25 cellular contexts compared by ENCODE assay signal in genomic region chr6:112770341-112770740, GRCh38.
DNase-seq lines count a peak whose midpoint lies in the region; FAIRE-seq and TF ChIP-seq lines count a peak whose summit lies in the region.
"Had no signal": no experiment of that assay in that cellular context is flagged by ENCODE, and none has a peak within 500 bp of the region (broad histone marks: within the 10 kb centered on the region; RNA-seq: fewer than 3 reads in every experiment).

No MANE protein-coding gene starts in this region.

- no peaks in the 10 kb centered on the region for H3K27me3 ChIP-seq in kidney epithelial cell (ENCODE audit: control insufficient read depth, insufficient read depth, low read length)
- no peaks in the 10 kb centered on the region for H3K27me3 ChIP-seq in osteoblast (ENCODE audit: insufficient read depth, low read length)
- H3K27me3 ChIP-seq: BLaER1 treated with 17β-estradiol and CSF1 and Interleukin-3, amounts not matched to agents 10 nM and 100 nM had no signal

- no peak for TF ChIP-seq POLR2A in GM12891 (IDR thresholded peaks at IDR 0.05; ENCODE audit: low read depth, low read length)

- H4K20me1 ChIP-seq in osteoblast (ENCODE audit: insufficient read depth, low read length) = no peaks in the 10 kb centered on the region
- H4K20me1 ChIP-seq: BLaER1 treated with 17β-estradiol and CSF1 and Interleukin-3, amounts not matched to agents 10 nM and 100 nM had no signal

- no peak for FAIRE-seq in GM12891 (lab: Jason Lieb, UNC)
- FAIRE-seq: A549, GM12892 had no signal

- peaks cover 8% of the 10 kb centered on the region for H3K4me1 ChIP-seq in osteoblast (ENCODE audit: insufficient read depth, low read length)
- H3K4me1 ChIP-seq: A549; BLaER1 treated with 17β-estradiol and CSF1 and Interleukin-3, amounts not matched to agents 10 nM and 100 nM had no signal

- H3K36me3 ChIP-seq in kidney epithelial cell (ENCODE audit: control insufficient read depth, insufficient read depth, low read length) (no peaks in the 10 kb centered on the region), osteoblast (ENCODE audit: insufficient read depth, low read length) (no peaks in the 10 kb centered on the region)
- H3K36me3 ChIP-seq: BLaER1 treated with 17β-estradiol and CSF1 and Interleukin-3, amounts not matched to agents 10 nM and 100 nM had no signal

- peaks cover 2% of the 10 kb centered on the region for H3K9me3 ChIP-seq in osteoblast (ENCODE audit: low read depth, low read length)

- TF ChIP-seq CTCF in kidney epithelial cell (IDR thresholded peaks at IDR 0.05; ENCODE audit: insufficient read depth, low read length, poor library complexity, severe bottlenecking) (no peak), osteoblast (IDR thresholded peaks at IDR 0.05; ENCODE audit: extremely low read depth, low read depth, low read length) (no peak)

- no peak overlapping the region for H3K27ac ChIP-seq in osteoblast (ENCODE audit: low read depth, low read length)
- H3K27ac ChIP-seq: A549; BLaER1 treated with 17β-estradiol and CSF1 and Interleukin-3, amounts not matched to agents 10 nM and 100 nM; HL-60 had no signal

- DNase-seq in NCI-H510A treated with DMSO at 0.1 percent for 48 hours (lab: John Stamatoyannopoulos, UW) = peak; percentile 5
- DNase-seq in NCI-H510A (lab: John Stamatoyannopoulos, UW) = no peak
- DNase-seq in NCI-H69 (lab: John Stamatoyannopoulos, UW) = peak; percentile 40
- peak; percentile 10 for DNase-seq in kidney epithelial cell (ENCODE audit: low read depth)
- no peak for DNase-seq in osteoblast (ENCODE audit: insufficient read length, low spot score, missing footprints)
- no peak for DNase-seq in GM12891 (ENCODE audit: insufficient read length, low spot score)
- no peak for DNase-seq in cerebellar cortex (ENCODE audit: low spot score)
- DNase-seq: AML-193; CD4-positive, alpha-beta T cell; COR-L47; DMS79; EL; GDM1; Karpas-422; NCI-H1694; NCI-H2029 treated with DMSO at 0.1 percent for 48 hours; NCI-H2171; NCI-H226; Right ventricle myocardium superior; RPMI8226; T-helper 1 cell had no signal

- no peaks in the 10 kb centered on the region for H3K79me2 ChIP-seq in osteoblast (ENCODE audit: insufficient read depth, low read length)

- H3K4me3 ChIP-seq in kidney epithelial cell (ENCODE audit: low read depth, low read length) (no peak overlapping the region), osteoblast (ENCODE audit: insufficient read depth, low read length) (no peak overlapping the region)
- H3K4me3 ChIP-seq: A549; BLaER1 treated with 17β-estradiol and CSF1 and Interleukin-3, amounts not matched to agents 10 nM and 100 nM had no signal

- H3K4me2 ChIP-seq in osteoblast (ENCODE audit: insufficient read depth, low read length) = no peak overlapping the region
- H3K4me2 ChIP-seq: A549; BLaER1 treated with 17β-estradiol and CSF1 and Interleukin-3, amounts not matched to agents 10 nM and 100 nM had no signal

- peak overlapping the region; percentile 12 for H2AFZ ChIP-seq in osteoblast (ENCODE audit: low read length)

TF ChIP-seq in GM12891, 5 proteins besides CTCF, POLR2A, EP300 and RAD21:
- TF ChIP-seq PAX5 (IDR thresholded peaks at IDR 0.05; ENCODE audit: insufficient read depth, low read length, severe bottlenecking) = no peak
- no peak for TF ChIP-seq TAF1 (IDR thresholded peaks at IDR 0.05; ENCODE audit: low read depth, low read length)
- TF ChIP-seq POU2F2 (IDR thresholded peaks at IDR 0.05; ENCODE audit: low read depth, low read length) = no peak
- TF ChIP-seq SPI1 (IDR thresholded peaks at IDR 0.05; ENCODE audit: low read depth, low read length) = no peak
- no peak for TF ChIP-seq POLR2AphosphoS5 (IDR thresholded peaks at IDR 0.05; ENCODE audit: low read depth, low read length)
TF ChIP-seq in GM12891: peak in this region for 0.

Comparison
In these comparisons a context has a peak if more than half of its experiments do, and no peak if none do; other contexts are left out.
1. DNase-seq: peak in NCI-H510A treated with DMSO at 0.1 percent for 48 hours (single experiment), NCI-H69 (single experiment) and kidney epithelial cell (single experiment); none in NCI-H510A (single experiment), osteoblast (single experiment), GM12891 (single experiment) and cerebellar cortex (single experiment).